In the genomic region with DNA sequence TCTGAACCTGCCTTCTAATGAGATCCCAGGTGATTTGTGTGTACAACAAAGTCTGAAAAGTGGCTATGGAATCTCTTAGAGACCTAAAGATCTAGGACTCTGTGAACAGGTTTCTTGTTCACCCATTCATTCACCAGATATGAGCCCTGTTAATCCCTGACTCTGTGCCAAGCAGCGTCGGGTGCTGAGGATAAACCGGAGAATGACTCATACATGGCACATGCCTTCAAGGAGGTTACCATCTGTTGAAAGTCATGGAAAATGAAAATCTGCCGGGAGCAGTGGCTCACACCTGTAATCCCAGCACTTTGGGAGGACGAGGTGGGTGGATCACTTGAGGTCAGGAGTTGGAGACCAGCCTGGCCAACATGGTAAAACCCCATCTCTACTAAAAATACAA, we compare ENCODE assay signal across 8 cellular contexts.
DNase-seq lines count a peak whose midpoint lies in the region; ATAC-seq and TF ChIP-seq lines count a peak whose summit lies in the region.
"Not testable (repeated sequence)": the region's sequence is repeated elsewhere in the genome, so short reads cannot be mapped to it uniquely, and the experiment has no call there.

No MANE protein-coding gene starts in this region.

- not testable (repeated sequence) for H3K9me3 ChIP-seq in GM23248 (ENCODE audit: low read depth); RWPE2 (ENCODE audit: severe bottlenecking)

- not testable (repeated sequence) for H3K4me1 ChIP-seq in GM23248 (ENCODE audit: insufficient read depth); RWPE2 (ENCODE audit: insufficient read depth, poor library complexity, severe bottlenecking)

- ATAC-seq in RWPE2 (ENCODE audit: low read depth): peak; percentile 87

- H3K27me3 ChIP-seq in GM23248 (replicated peaks; ENCODE audit: insufficient read depth); RWPE2 (ENCODE audit: insufficient read depth, poor library complexity, severe bottlenecking): not testable (repeated sequence)

- not testable (repeated sequence) for H3K79me2 ChIP-seq in GM23248 (ENCODE audit: insufficient read depth)

- not testable (repeated sequence) for H3K4me3 ChIP-seq in AG10803 (ENCODE audit: low read length); GM23248; RWPE2 (ENCODE audit: severe bottlenecking); astrocyte of the spinal cord (ENCODE audit: low read depth, low read length); fibroblast of the aortic adventitia (ENCODE audit: low read depth, low read length)

- TF ChIP-seq CTCF in AG10803 (conservative IDR thresholded peaks at IDR 0.05; ENCODE audit: low read length); RWPE2 (IDR thresholded peaks at IDR 0.05; ENCODE audit: poor library complexity, severe bottlenecking); astrocyte of the spinal cord (IDR thresholded peaks at IDR 0.05; ENCODE audit: low read depth, low read length); fibroblast of the aortic adventitia (IDR thresholded peaks at IDR 0.05; ENCODE audit: insufficient read depth, low read length): not testable (repeated sequence)

- H4K20me1 ChIP-seq in GM23248 (ENCODE audit: insufficient read depth): not testable (repeated sequence)

- WGBS in GM23248 (ENCODE audit: low coverage in 1 of 2, low lambda C conversion rate in 2 of 2, missing lambda C conversion rate in 2 of 2), 2 experiments: 4 to 12% methylated on average over 5 of the region's 5 CpGs

- H3K27ac ChIP-seq in GM23248; RWPE2 (ENCODE audit: poor library complexity, severe bottlenecking): not testable (repeated sequence)

- not testable (repeated sequence) for H3K36me3 ChIP-seq in GM23248 (ENCODE audit: low read depth); RWPE2 (ENCODE audit: low read depth)

- H2AFZ ChIP-seq in GM23248: not testable (repeated sequence)

- H3K4me2 ChIP-seq in GM23248 (ENCODE audit: unreplicated experiment): not testable (repeated sequence)

- H3F3A ChIP-seq in GM23248 (ENCODE audit: insufficient read depth): not testable (repeated sequence)

- not testable (repeated sequence) for H3K9ac ChIP-seq in GM23248

- in situ Hi-C loops in GM23248 (cut with MboI); astrocyte of the spinal cord (cut with HindIII; ENCODE audit: low sequenced_read_pairs): not testable (repeated sequence)

- not testable (repeated sequence) for H3K9me2 ChIP-seq in GM23248 (ENCODE audit: insufficient read depth)

- DNase-seq in AG10803 (ENCODE audit: low read depth) (peak; percentile 48), GM23248 (peak; percentile 64), HT1080 (ENCODE audit: low read depth) (peak; percentile 63), NCI-H460 (ENCODE audit: extremely low read depth, low read depth) (peak; percentile 7), RWPE2 (ENCODE audit: low spot score) (peak; percentile 85), astrocyte of the spinal cord (ENCODE audit: low read depth, low spot score) (peak; percentile 30), fibroblast of the aortic adventitia (ENCODE audit: low read depth) (peak; percentile 11), non-pigmented ciliary epithelial cell (ENCODE audit: low read depth) (peak; percentile 14)

Comparison
In these comparisons a context has a peak if more than half of its experiments do, and no peak if none do; other contexts are left out.
1. DNase-seq: peak in every context shown above with its lines; median percentile 85 in RWPE2; 64 in GM23248; 63 in HT1080; 48 in AG10803; 30 in astrocyte of the spinal cord; 14 in non-pigmented ciliary epithelial cell; 11 in fibroblast of the aortic adventitia; 7 in NCI-H460.